In the genomic region with DNA sequence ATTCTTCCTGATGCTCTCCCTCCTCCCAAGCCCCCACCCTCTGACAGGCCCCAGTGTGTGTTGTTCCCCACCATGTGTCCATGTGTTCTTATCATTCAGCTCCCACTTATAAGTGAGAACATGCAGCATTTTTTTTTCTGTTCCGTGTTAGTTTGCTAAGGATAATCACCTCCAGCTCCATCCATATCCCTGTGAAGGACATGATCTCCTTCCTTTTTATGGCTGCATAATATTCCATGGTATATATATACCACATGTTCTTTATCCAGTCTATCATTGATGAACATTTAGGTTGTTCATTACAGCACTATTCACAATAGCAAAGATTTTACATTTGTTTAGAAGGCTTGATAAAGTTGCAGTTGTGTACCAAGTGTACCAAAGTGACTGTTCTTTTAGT, we compare ENCODE assay signal across 31 cellular contexts. TPM values are rescaled to one million over a fixed set of nuclear protein-coding genes. Genes with fewer than 3 reads are reported as not detected.
DNase-seq lines count a peak whose midpoint lies in the region; ATAC-seq, FAIRE-seq and TF ChIP-seq lines count a peak whose summit lies in the region.
"Had no signal": no experiment of that assay in that cellular context is flagged by ENCODE, and none has a peak within 500 bp of the region (broad histone marks: within the 10 kb centered on the region; RNA-seq: fewer than 3 reads in every experiment).

No MANE protein-coding gene starts in this region.

- H3K4me2 ChIP-seq in keratinocyte (ENCODE audit: control insufficient read depth, extremely low read depth, insufficient read depth, low read depth, low read length), result no peak overlapping the region

- no peak for ATAC-seq in CD4-positive, CD25-positive, alpha-beta regulatory T cell (ENCODE audit: low read depth in 2 of 2)
- ATAC-seq in GM19397 (IDR thresholded peaks at IDR 0.05; ENCODE audit: unreplicated experiment) (no peak), HG02970 (IDR thresholded peaks at IDR 0.05; ENCODE audit: low FRiP score, unreplicated experiment) (no peak)
- ATAC-seq: CD8-positive, alpha-beta T cell; left colon; right cardiac atrium; Right ventricle myocardium inferior had no signal

- FAIRE-seq in keratinocyte (lab: Jason Lieb, UNC), result no peak
- FAIRE-seq: GM19239 had no signal

- dilution Hi-C loops in keratinocyte (cut with MboI; ENCODE audit: extremely low pct_ligation_motif_present, low sequenced_read_pairs), result no loop called here

- H3K9me3 ChIP-seq in CD4-positive, CD25-positive, alpha-beta regulatory T cell (ENCODE audit: control insufficient read depth in 2 of 2, low read length in 2 of 2), result no peaks in the 10 kb centered on the region
- no peaks in the 10 kb centered on the region for H3K9me3 ChIP-seq in CD8-positive, alpha-beta memory T cell (ENCODE audit: low read length)
- H3K9me3 ChIP-seq in keratinocyte (ENCODE audit: control insufficient read depth, low read depth, low read length), result no peaks in the 10 kb centered on the region

- peak overlapping the region in 1 of 3 donors; percentile 27 for H3K27ac Mint-ChIP-seq in CD4-positive, CD25-positive, alpha-beta regulatory T cell
- H3K27ac Mint-ChIP-seq in CD8-positive, alpha-beta memory T cell, result peak overlapping the region; percentile 15 to 85 (median 68)
- H3K27ac Mint-ChIP-seq in activated CD4-positive, alpha-beta memory T cell treated with anti-CD3 and anti-CD28 coated beads for 36 hours, result peak overlapping the region; percentile 95

- no peaks in the 10 kb centered on the region for H3K27me3 ChIP-seq in CD4-positive, CD25-positive, alpha-beta regulatory T cell (ENCODE audit: control insufficient read depth, insufficient read depth, low read length)
- no peaks in the 10 kb centered on the region for H3K27me3 ChIP-seq in CD8-positive, alpha-beta memory T cell (ENCODE audit: insufficient read depth, low read length, poor library complexity, severe bottlenecking)
- H3K27me3 ChIP-seq in keratinocyte (ENCODE audit: control insufficient read depth, extremely low read depth, insufficient read depth, low read length), result no peaks in the 10 kb centered on the region

- H3K79me2 ChIP-seq in keratinocyte (ENCODE audit: control insufficient read depth, insufficient read depth, low read length), result peaks cover 7% of the 10 kb centered on the region

- peaks cover 25 to 84% (median 60%) of the 10 kb centered on the region in 4 donors for H3K4me1 Mint-ChIP-seq in CD4-positive, CD25-positive, alpha-beta regulatory T cell
- H3K4me1 Mint-ChIP-seq in CD8-positive, alpha-beta memory T cell, result peaks cover 63 to 84% (median 81%) of the 10 kb centered on the region in 3 donors
- peaks cover 68% of the 10 kb centered on the region for H3K4me1 Mint-ChIP-seq in activated CD4-positive, alpha-beta memory T cell treated with anti-CD3 and anti-CD28 coated beads for 36 hours (ENCODE audit: low read depth)

- H2AFZ ChIP-seq in keratinocyte (ENCODE audit: control insufficient read depth, low read length), result no peak overlapping the region
- H2AFZ ChIP-seq: parathyroid adenoma had no signal

- H3K4me1 ChIP-seq in CD4-positive, CD25-positive, alpha-beta regulatory T cell (ENCODE audit: control insufficient read depth, insufficient read depth, low read length, poor library complexity, severe bottlenecking), result peaks cover 55% of the 10 kb centered on the region
- H3K4me1 ChIP-seq in CD8-positive, alpha-beta memory T cell (ENCODE audit: insufficient read depth, low read length), result peaks cover 30% of the 10 kb centered on the region
- H3K4me1 ChIP-seq in keratinocyte (ENCODE audit: control insufficient read depth, extremely low read depth, insufficient read depth, low read length), result peaks cover 42% of the 10 kb centered on the region
- H3K4me1 ChIP-seq: parathyroid adenoma had no signal

- TF ChIP-seq CTCF in keratinocyte (optimal IDR thresholded peaks at IDR 0.05 in 1 of 3, IDR thresholded peaks at IDR 0.05 in 1 of 3, conservative IDR thresholded peaks at IDR 0.05 in 1 of 3; ENCODE audit: extremely low read depth in 1 of 3, insufficient read depth in 2 of 3, low read length in 3 of 3), result no peak

- no peak overlapping the region for H3K4me3 ChIP-seq in CD4-positive, CD25-positive, alpha-beta regulatory T cell (ENCODE audit: low read depth, low read length)
- no peak overlapping the region for H3K4me3 ChIP-seq in CD8-positive, alpha-beta memory T cell (ENCODE audit: low read length)
- no peak overlapping the region for H3K4me3 ChIP-seq in keratinocyte (ENCODE audit: control insufficient read depth in 2 of 3, extremely low read depth in 1 of 3, insufficient read depth in 2 of 3, low read depth in 1 of 3, low read length in 3 of 3)

- H3K9me3 Mint-ChIP-seq in CD4-positive, CD25-positive, alpha-beta regulatory T cell, result no peaks in the 10 kb centered on the region
- no peaks in the 10 kb centered on the region for H3K9me3 Mint-ChIP-seq in CD8-positive, alpha-beta memory T cell
- H3K9me3 Mint-ChIP-seq in activated CD4-positive, alpha-beta memory T cell treated with anti-CD3 and anti-CD28 coated beads for 36 hours, result no peaks in the 10 kb centered on the region
- H3K9me3 Mint-ChIP-seq: activated T-helper 2 cell treated with anti-CD3 and anti-CD28 coated beads, Interferon-gamma antibody, Interleukin-2, Interleukin-4, amounts not matched to agents 10 μg/mL and 5 μg/mL and 100 μg/mL, durations not matched to agents 14 hours and 24 hours and 36 hours; CD8-positive, alpha-beta T cell had no signal

- no peaks in the 10 kb centered on the region for H4K20me1 ChIP-seq in keratinocyte (ENCODE audit: control insufficient read depth, extremely low read depth, insufficient read depth, low read length)

- no peaks in the 10 kb centered on the region for H3K27me3 Mint-ChIP-seq in CD4-positive, CD25-positive, alpha-beta regulatory T cell
- H3K27me3 Mint-ChIP-seq in CD8-positive, alpha-beta memory T cell, result no peaks in the 10 kb centered on the region
- no peaks in the 10 kb centered on the region for H3K27me3 Mint-ChIP-seq in activated CD4-positive, alpha-beta memory T cell treated with anti-CD3 and anti-CD28 coated beads for 36 hours

- no peaks in the 10 kb centered on the region for H3K9me1 ChIP-seq in keratinocyte (ENCODE audit: control insufficient read depth, extremely low read depth, insufficient read depth, low read length)

- POLR2A ChIA-PET in CD8-positive, alpha-beta memory T cell (lab: Charles Lee), result interaction anchor here (0.6 kb wide), 1 partner anchor 13 kb away, joined by 4 read pairs; no protein-coding TSS in a partner anchor
- POLR2A ChIA-PET in activated CD4-positive, alpha-beta memory T cell treated with anti-CD3 and anti-CD28 coated beads for 36 hours (lab: Charles Lee), result interaction anchor here (0.9 kb wide), 1 partner anchor 22 kb away, joined by 4 read pairs; no protein-coding TSS in a partner anchor

- H3K27ac ChIP-seq in CD4-positive, CD25-positive, alpha-beta regulatory T cell (ENCODE audit: insufficient read depth, low read length, poor library complexity, severe bottlenecking), result peak overlapping the region; percentile 64
- no peak overlapping the region for H3K27ac ChIP-seq in CD8-positive, alpha-beta memory T cell (ENCODE audit: low read depth, low read length)
- peak overlapping the region; percentile 93 for H3K27ac ChIP-seq in keratinocyte (ENCODE audit: control insufficient read depth, insufficient read depth, low read length)
- H3K27ac ChIP-seq: parathyroid adenoma had no signal

- peaks cover 77% of the 10 kb centered on the region for H3K36me3 ChIP-seq in CD4-positive, CD25-positive, alpha-beta regulatory T cell (ENCODE audit: control insufficient read depth, insufficient read depth, low read length)
- peaks cover 7% of the 10 kb centered on the region for H3K36me3 ChIP-seq in CD8-positive, alpha-beta memory T cell (ENCODE audit: insufficient read depth, low read length)
- peaks cover 0 to 1% of the 10 kb centered on the region in 2 experiments for H3K36me3 ChIP-seq in keratinocyte (ENCODE audit: control insufficient read depth in 2 of 2, extremely low read depth in 1 of 2, insufficient read depth in 2 of 2, low read length in 2 of 2)

- intact Hi-C loops in activated CD4-positive, alpha-beta memory T cell treated with anti-CD3 and anti-CD28 coated beads for 36 hours (cut with micrococcal nuclease), result no loop called here

- CTCF ChIA-PET in CD8-positive, alpha-beta memory T cell (lab: Charles Lee), result interaction anchor here (1.2 to 4.7 kb wide), 6 partner anchors 17 to 250 kb away, joined by 3 to 65 read pairs (median 6); no protein-coding TSS in a partner anchor
- CTCF ChIA-PET in activated CD4-positive, alpha-beta memory T cell treated with anti-CD3 and anti-CD28 coated beads for 36 hours (lab: Charles Lee), result interaction anchor here (0.6 to 5.4 kb wide), 16 partner anchors 10 to 251 kb away, joined by 3 to 185 read pairs (median 12); a partner anchor contains a TSS

- H3K4me3 Mint-ChIP-seq in CD4-positive, CD25-positive, alpha-beta regulatory T cell, result no peak overlapping the region
- no peak overlapping the region for H3K4me3 Mint-ChIP-seq in CD8-positive, alpha-beta memory T cell
- H3K4me3 Mint-ChIP-seq in activated CD4-positive, alpha-beta memory T cell treated with anti-CD3 and anti-CD28 coated beads for 36 hours, result no peak overlapping the region
- H3K4me3 Mint-ChIP-seq: CD8-positive, alpha-beta T cell had no signal

- no peak for DNase-seq in CD4-positive, CD25-positive, alpha-beta regulatory T cell
- no peak for DNase-seq in CD8-positive, alpha-beta memory T cell
- no peak for DNase-seq in activated CD4-positive, alpha-beta memory T cell treated with anti-CD3 and anti-CD28 coated beads for 36 hours
- no peak for DNase-seq in keratinocyte (ENCODE audit: low read depth, low spot score)
- DNase-seq in CD1c-positive myeloid dendritic cell (ENCODE audit: extremely low spot score), result no peak
- DNase-seq: activated CD4-positive, CD25-positive, alpha-beta regulatory T cell; activated CD8-positive, alpha-beta memory T cell treated with anti-CD3 and anti-CD28 coated beads for 24 hours; amniotic stem cell; CD8-positive, alpha-beta T cell; DMS153; effector CD8-positive, alpha-beta T cell; erythroblast; IMR-90; left colon; midbrain; NCI-H1105; NCI-H2029; NCI-H2227 treated with DMSO at 0.1 percent for 48 hours; NCI-H774; right cardiac atrium; stimulated activated CD4-positive, alpha-beta T cell treated with anti-CD3 and anti-CD28 coated beads, Interleukin-12 subunit alpha, Interleukin-12 subunit beta, amount 100 ng/mL, for 4 hours; stimulated activated CD4-positive, alpha-beta T cell treated with anti-CD3 and anti-CD28 coated beads, Interleukin-4, amount 100 ng/mL, for 24 hours; stimulated activated naive CD4-positive, alpha-beta T cell treated with Interleukin-2 at 50 U/mL for 16 hours had no signal

- no peak overlapping the region for H3K9ac ChIP-seq in keratinocyte (ENCODE audit: control insufficient read depth, extremely low read depth, insufficient read depth, low read length)
- H3K9ac ChIP-seq: parathyroid adenoma had no signal

- H3K36me3 Mint-ChIP-seq in CD4-positive, CD25-positive, alpha-beta regulatory T cell, result peaks cover 35% of the 10 kb centered on the region
- peaks cover 0 to 77% (median 23%) of the 10 kb centered on the region in 3 donors for H3K36me3 Mint-ChIP-seq in CD8-positive, alpha-beta memory T cell
- peaks cover 28% of the 10 kb centered on the region for H3K36me3 Mint-ChIP-seq in activated CD4-positive, alpha-beta memory T cell treated with anti-CD3 and anti-CD28 coated beads for 36 hours

RNA-seq across cellular contexts. Expression of a gene that starts 57.9 kb away (rescaled TPM):
- not detected for total RNA-seq in CD4-positive, CD25-positive, alpha-beta regulatory T cell
- polyA plus RNA-seq in CD4-positive, CD25-positive, alpha-beta regulatory T cell, result under 1 TPM; 0.09 to 0.20 (median 0.17) TPM
- total RNA-seq in CD8-positive, alpha-beta memory T cell, result under 1 TPM; 0.16 to 0.28 TPM
- not detected for polyA plus RNA-seq in CD8-positive, alpha-beta memory T cell
- total RNA-seq in activated CD4-positive, alpha-beta memory T cell treated with anti-CD3 and anti-CD28 coated beads for 36 hours, result under 1 TPM; 0.34 to 0.45 TPM
- 1.1 to 2.5 TPM (median 1.5 TPM) in 3 replicates for polyA plus RNA-seq in keratinocyte
- polyA plus RNA-seq in keratinocyte (2011; ENCODE audit: low read depth), result 0.05 TPM
- polyA plus RNA-seq in keratinocyte (2011; cell fraction: cytosol; rRNA removed), result 0.64 and 0.68 TPM in 2 replicates
- 1.5 and 1.7 TPM in 2 replicates for polyA plus RNA-seq in keratinocyte (2011; cell fraction: nucleus; rRNA removed)
- polyA plus RNA-seq in keratinocyte (2012; ENCODE audit: low replicate concordance), result 0.18 and 2.2 TPM in 2 replicates
- 1.9 to 2.8 TPM (median 2.2 TPM) in 3 replicates for polyA minus RNA-seq in keratinocyte
- polyA minus RNA-seq in keratinocyte (2011; cell fraction: cytosol; rRNA and poly(A)+ RNA removed), result 1.3 TPM
- 1.6 and 2.4 TPM in 2 replicates for polyA minus RNA-seq in keratinocyte (2011; cell fraction: nucleus; rRNA and poly(A)+ RNA removed)
- total RNA-seq: CD8-positive, alpha-beta T cell; OCI-LY7; Right ventricle myocardium inferior had no signal
- polyA plus RNA-seq: neural cell had no signal
